In genomic region chr1:91585502-91585901, GRCh38 we compare ENCODE assay signal across 15 cellular contexts.
DNase-seq lines count a peak whose midpoint lies in the region; ATAC-seq and TF ChIP-seq lines count a peak whose summit lies in the region.
"Had no signal": no experiment of that assay in that cellular context is flagged by ENCODE, and none has a peak within 500 bp of the region (broad histone marks: within the 10 kb centered on the region; RNA-seq: fewer than 3 reads in every experiment).

No MANE protein-coding gene starts in this region.

- peaks cover 62% of the 10 kb centered on the region for H3K4me1 ChIP-seq in BLaER1
- H3K4me1 ChIP-seq in Loucy (ENCODE audit: insufficient read depth, low read length, poor library complexity, severe bottlenecking): peaks cover 33% of the 10 kb centered on the region
- H3K4me1 ChIP-seq in esophagus muscularis mucosa: peaks cover 21 to 46% (median 35%) of the 10 kb centered on the region in 4 donors
- H3K4me1 ChIP-seq in neutrophil (ENCODE audit: control insufficient read depth in 1 of 2, insufficient read depth in 1 of 2, low read depth in 1 of 2, low read length in 1 of 2): peaks cover 47 to 57% of the 10 kb centered on the region in 2 experiments
- H3K4me1 ChIP-seq: BE2C had no signal

- no peaks in the 10 kb centered on the region for H3F3A ChIP-seq in Loucy (ENCODE audit: low read depth)

- WGBS in esophagus muscularis mucosa: 67% methylated on average over 5 of the region's 5 CpGs

- H3K27ac ChIP-seq in BLaER1 (peak overlapping the region; percentile 78), esophagus muscularis mucosa (replicated peaks in 1 of 4) (peak overlapping the region; percentile 23 to 80 (median 68)), neutrophil (peak overlapping the region; percentile 66), WERI-Rb-1 (no peak overlapping the region)

- no peak for DNase-seq in esophagus muscularis mucosa (ENCODE audit: extremely low spot score)
- no peak for DNase-seq in NCI-H1092 (lab: John Stamatoyannopoulos, UW)
- no peak for DNase-seq in WERI-Rb-1
- DNase-seq in T-helper 9 cell: no peak
- DNase-seq: BE2C; CD8-positive, alpha-beta memory T cell; KG1; NCI-H187 treated with DMSO at 0.1 percent for 48 hours; NCI-H2171 treated with DMSO at 0.1 percent for 48 hours; NCI-H774; SIG-M5 had no signal

- H3K4me3 ChIP-seq in BLaER1 (no peak overlapping the region), Loucy (ENCODE audit: low read length, poor library complexity, severe bottlenecking) (no peak overlapping the region), esophagus muscularis mucosa (no peak overlapping the region), neutrophil (ENCODE audit: low read depth in 1 of 2, low read length in 1 of 2) (peak overlapping the region in 1 of 2 experiments; percentile 3), WERI-Rb-1 (ENCODE audit: low read depth, low read length) (no peak overlapping the region)

- H3K4me2 ChIP-seq in BLaER1 (peak overlapping the region; percentile 79), Loucy (ENCODE audit: low read depth, low read length, poor library complexity, severe bottlenecking) (no peak overlapping the region)

- H3K9me3 ChIP-seq in BLaER1 (0 out of 2 replicates have a peak, but pooled peaks cover 8% of the 10 kb centered on the region), Loucy (ENCODE audit: insufficient read depth, low read depth, low read length) (no peaks in the 10 kb centered on the region), esophagus muscularis mucosa (no peaks in the 10 kb centered on the region), neutrophil (no peaks in the 10 kb centered on the region), WERI-Rb-1 (ENCODE audit: severe bottlenecking) (peaks cover 2% of the 10 kb centered on the region)
- H3K9me3 ChIP-seq: BE2C had no signal

- H3K27me3 ChIP-seq in BLaER1 (no peaks in the 10 kb centered on the region), Loucy (ENCODE audit: insufficient read depth, low read length, poor library complexity, severe bottlenecking) (no peaks in the 10 kb centered on the region), esophagus muscularis mucosa (no peaks in the 10 kb centered on the region), neutrophil (no peaks in the 10 kb centered on the region), WERI-Rb-1 (ENCODE audit: insufficient read depth, low read depth, severe bottlenecking) (no peaks in the 10 kb centered on the region)
- H3K27me3 ChIP-seq: BE2C had no signal

- H3K36me3 ChIP-seq in BLaER1 (no peaks in the 10 kb centered on the region), Loucy (ENCODE audit: insufficient read depth, low read length) (no peaks in the 10 kb centered on the region), esophagus muscularis mucosa (no peaks in the 10 kb centered on the region), neutrophil (no peaks in the 10 kb centered on the region), WERI-Rb-1 (no peaks in the 10 kb centered on the region)
- H3K36me3 ChIP-seq: BE2C had no signal

- H3K9ac ChIP-seq in BLaER1 (peak overlapping the region; percentile 66; the same call in 1 of the 2 replicates), Loucy (ENCODE audit: low read depth, low read length, poor library complexity, severe bottlenecking) (no peak overlapping the region)

- ATAC-seq in GM19452 (IDR thresholded peaks at IDR 0.05; ENCODE audit: unreplicated experiment): no peak

- H3K9me2 ChIP-seq in Loucy (replicated peaks; ENCODE audit: low read depth, low read length): no peaks in the 10 kb centered on the region

- intact Hi-C loops in esophagus muscularis mucosa (cut with DNase I): no loop called here

- H3K79me2 ChIP-seq in Loucy (ENCODE audit: insufficient read depth, low read length): no peaks in the 10 kb centered on the region

- H2AFZ ChIP-seq in Loucy (ENCODE audit: low read length): peak overlapping the region; percentile 71; the same call in 1 of the 2 replicates

- no peak for TF ChIP-seq CTCF in Loucy (conservative IDR thresholded peaks at IDR 0.05; ENCODE audit: low read length)
- TF ChIP-seq CTCF in esophagus muscularis mucosa (IDR thresholded peaks at IDR 0.05): no peak
- TF ChIP-seq CTCF in neutrophil (IDR thresholded peaks at IDR 0.05): no peak
- TF ChIP-seq CTCF in WERI-Rb-1 (IDR thresholded peaks at IDR 0.05; ENCODE audit: low read depth, low read length): no peak

- TF ChIP-seq EP300 in esophagus muscularis mucosa (IDR thresholded peaks at IDR 0.05): no peak

- TF ChIP-seq POLR2A in esophagus muscularis mucosa (IDR thresholded peaks at IDR 0.05; ENCODE audit: low read depth): no peak

- no peaks in the 10 kb centered on the region for H4K20me1 ChIP-seq in BLaER1
- no peaks in the 10 kb centered on the region for H4K20me1 ChIP-seq in Loucy (ENCODE audit: insufficient read depth, low read length, poor library complexity, severe bottlenecking)
